ENCODE assay signal across 25 cellular contexts in the genomic region with DNA sequence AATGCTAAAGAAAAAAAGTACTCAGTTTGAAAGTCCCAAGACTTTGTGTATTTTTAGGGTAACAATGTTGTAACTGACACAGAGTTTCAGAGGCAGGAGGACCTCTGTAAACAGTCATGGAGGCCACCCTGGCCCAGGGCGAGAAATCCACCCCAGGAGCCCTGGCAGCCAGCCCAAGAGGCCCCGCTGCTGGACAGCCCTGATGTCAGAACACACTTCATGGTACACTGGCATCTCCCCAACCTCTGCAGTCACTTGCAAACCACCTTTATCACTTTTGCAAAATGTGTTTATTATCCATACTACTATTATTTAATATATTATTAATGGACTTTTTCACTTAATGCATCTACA. TPM values are rescaled to one million over a fixed set of nuclear protein-coding genes. Genes with fewer than 3 reads are reported as not detected.
"Had no signal": no experiment of that assay in that cellular context is flagged by ENCODE, and none has a peak within 500 bp of the region (broad histone marks: within the 10 kb centered on the region; RNA-seq: fewer than 3 reads in every experiment).

No MANE protein-coding gene starts in this region.

- H3K9me3 ChIP-seq: MG63, SK-N-SH had no signal

- FAIRE-seq: HepG2 had no signal

- ATAC-seq: HepG2, Panc1 had no signal

- H3K36me3 ChIP-seq: MG63 had no signal

- H3K27ac ChIP-seq: RWPE1 had no signal

- DNase-seq: IMR-90; Karpas-422; KG1; MG63; NCI-H1092; NCI-H1105 treated with DMSO at 0.1 percent for 48 hours; NCI-H1417 treated with DMSO at 0.1 percent for 48 hours; NCI-H146; NCI-H1694 treated with DMSO at 0.1 percent for 48 hours; NCI-H1930; NCI-H2081; NCI-H2107; NCI-H2227 treated with DMSO at 0.1 percent for 48 hours; NCI-H524; NCI-H526 treated with DMSO at 0.1 percent for 48 hours; NCI-H748 treated with DMSO at 0.1 percent for 48 hours; NK-92 treated with Interleukin-12 subunit alpha and Interleukin-12 subunit beta, amount 100 ng/mL, for 24 hours; PC-3; SHP77; SK-N-SH; SW 1271 had no signal

- H3K4me3 ChIP-seq: MG63 had no signal

RNA-seq across cellular contexts. Expression of a gene that starts 30.2 kb away (rescaled TPM):
- total RNA-seq: HT1080, PC-3 had no signal
